ENCODE assay signal across 8 cellular contexts in the genomic region with DNA sequence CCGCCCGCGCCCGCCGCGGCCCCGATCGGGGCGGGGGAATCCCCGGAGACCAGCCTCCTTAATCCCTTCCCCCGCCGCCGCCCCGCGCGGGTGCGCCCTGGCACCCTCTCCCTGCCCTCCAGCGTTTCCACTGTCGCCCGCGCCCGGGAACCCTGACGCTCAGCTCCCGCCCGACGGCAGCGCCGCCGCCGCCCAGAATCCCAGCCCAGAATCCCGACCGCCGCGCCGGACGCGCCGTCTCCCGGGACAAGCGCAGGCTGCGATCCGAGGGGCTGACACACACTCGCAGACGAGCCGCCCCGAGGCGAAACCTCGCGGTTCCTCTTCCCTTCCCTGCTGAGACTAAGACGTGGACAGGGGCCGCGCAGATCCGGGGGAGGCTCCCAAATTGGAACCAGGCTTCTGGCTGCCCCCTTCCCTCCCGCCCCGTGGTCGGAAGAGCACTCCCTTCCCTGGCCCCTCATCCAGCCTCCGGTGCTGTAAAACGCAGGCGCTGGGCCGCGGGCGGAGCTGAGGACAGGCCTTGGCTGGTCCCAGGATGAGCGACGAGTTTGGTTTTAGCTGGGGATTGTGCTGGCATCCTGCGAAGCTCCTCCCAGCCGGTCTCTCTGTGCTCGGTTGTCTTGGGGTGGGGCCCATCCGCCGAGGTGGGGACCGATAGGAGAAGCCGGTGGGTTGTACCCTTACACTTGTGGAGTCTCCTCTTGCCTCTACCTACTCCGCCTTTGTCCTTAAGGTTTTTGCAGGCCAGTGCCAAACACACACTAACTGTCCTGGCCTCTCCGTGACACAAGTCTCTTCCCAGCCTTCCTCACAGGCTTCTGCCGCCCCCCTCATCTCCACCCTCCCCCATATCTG. TPM values are rescaled to one million over a fixed set of nuclear protein-coding genes. Genes with fewer than 3 reads are reported as not detected.
A peak's percentile ranks its signal among the peaks of the same experiment; 100 is the strongest.
DNase-seq lines count a peak whose midpoint lies in the region; ATAC-seq and TF ChIP-seq lines count a peak whose summit lies in the region.

No MANE protein-coding gene starts in this region.

- peaks cover 0 to 20% (median 7%) of the 10 kb centered on the region in 4 donors for H3K4me1 Mint-ChIP-seq in CD4-positive, CD25-positive, alpha-beta regulatory T cell

- no peaks in the 10 kb centered on the region for H3K36me3 Mint-ChIP-seq in CD4-positive, CD25-positive, alpha-beta regulatory T cell

- peaks cover 9% of the 10 kb centered on the region for H3K4me1 ChIP-seq in CD4-positive, CD25-positive, alpha-beta regulatory T cell (ENCODE audit: control insufficient read depth, insufficient read depth, low read length, poor library complexity, severe bottlenecking)
- H3K4me1 ChIP-seq in ectodermal cell (ENCODE audit: control insufficient read depth, insufficient read depth, low read length) (peaks cover 35% of the 10 kb centered on the region), thyroid gland (peaks cover 12 to 53% of the 10 kb centered on the region in 2 donors)

- H3K4me3 Mint-ChIP-seq in CD4-positive, CD25-positive, alpha-beta regulatory T cell = peak overlapping the region; percentile 82 to 98 (median 94)

- intact Hi-C loops in thyroid gland (cut with DNase I) = no loop called here

- DNase-seq in CD4-positive, CD25-positive, alpha-beta regulatory T cell = no peak
- DNase-seq in lung microvascular endothelial cell (ENCODE audit: low read depth in 2 of 2) (peak; percentile 46 to 71), thyroid gland (peak; percentile 34 to 51), NCI-H187 (lab: John Stamatoyannopoulos, UW) (no peak)

- H3K27ac Mint-ChIP-seq in CD4-positive, CD25-positive, alpha-beta regulatory T cell = no peak overlapping the region

- no peak overlapping the region for H3K4me3 ChIP-seq in CD4-positive, CD25-positive, alpha-beta regulatory T cell (ENCODE audit: low read depth, low read length)
- H3K4me3 ChIP-seq in ectodermal cell (ENCODE audit: insufficient read depth, low read depth, low read length) (peak overlapping the region; percentile 62), thyroid gland (replicated peaks in 1 of 3) (peak overlapping the region; percentile 15 to 61 (median 53))

- H3K27me3 Mint-ChIP-seq in CD4-positive, CD25-positive, alpha-beta regulatory T cell = peaks cover 53% of the 10 kb centered on the region

- no peaks in the 10 kb centered on the region for H3K9me3 ChIP-seq in CD4-positive, CD25-positive, alpha-beta regulatory T cell (ENCODE audit: control insufficient read depth in 2 of 2, low read length in 2 of 2)
- H3K9me3 ChIP-seq in ectodermal cell (ENCODE audit: control insufficient read depth, low read length) = no peaks in the 10 kb centered on the region
- no peaks in the 10 kb centered on the region for H3K9me3 ChIP-seq in thyroid gland

- no peak for TF ChIP-seq CTCF in thyroid gland (IDR thresholded peaks at IDR 0.05)

- H3K9me3 Mint-ChIP-seq in CD4-positive, CD25-positive, alpha-beta regulatory T cell = peaks cover 0 to 3% (median 0%) of the 10 kb centered on the region in 7 donors

- WGBS in ectodermal cell, 2 experiments = 1% methylated on average over 74 of the region's 74 CpGs
- WGBS in thyroid gland, 2 donors = 15 to 26% methylated on average over 15 to 27 of the region's 74 CpGs

- TF ChIP-seq POLR2A in thyroid gland (IDR thresholded peaks at IDR 0.05) = no peak

- peak in 1 of 2 donors; percentile 9 for ATAC-seq in CD4-positive, CD25-positive, alpha-beta regulatory T cell (ENCODE audit: low read depth in 2 of 2)
- ATAC-seq in GM19023 (IDR thresholded peaks at IDR 0.05; ENCODE audit: unreplicated experiment) (peak; percentile 24), HG03342 (IDR thresholded peaks at IDR 0.05; ENCODE audit: unreplicated experiment) (peak; percentile 39), SK-N-SH treated with all-trans-retinoic acid at 6 μM for 48 hours (peak; percentile 75)

- peaks cover 8% of the 10 kb centered on the region for H3K27me3 ChIP-seq in CD4-positive, CD25-positive, alpha-beta regulatory T cell (ENCODE audit: control insufficient read depth, insufficient read depth, low read length)
- H3K27me3 ChIP-seq in ectodermal cell (ENCODE audit: control insufficient read depth, insufficient read depth, low read length, poor library complexity, severe bottlenecking) = no peaks in the 10 kb centered on the region
- no peaks in the 10 kb centered on the region for H3K27me3 ChIP-seq in thyroid gland

- no peak overlapping the region for H3K27ac ChIP-seq in CD4-positive, CD25-positive, alpha-beta regulatory T cell (ENCODE audit: insufficient read depth, low read length, poor library complexity, severe bottlenecking)
- H3K27ac ChIP-seq in ectodermal cell (ENCODE audit: insufficient read depth, low read depth, low read length, poor library complexity, severe bottlenecking) (peak overlapping the region; percentile 50), thyroid gland (peak overlapping the region; percentile 71 to 93 (median 82))

- no peaks in the 10 kb centered on the region for H3K36me3 ChIP-seq in CD4-positive, CD25-positive, alpha-beta regulatory T cell (ENCODE audit: control insufficient read depth, insufficient read depth, low read length)
- H3K36me3 ChIP-seq in ectodermal cell (ENCODE audit: control insufficient read depth, insufficient read depth, low read length) (no peaks in the 10 kb centered on the region), thyroid gland (no peaks in the 10 kb centered on the region)

TF ChIP-seq in SK-N-SH treated with all-trans-retinoic acid at 6 μM for 48 hours, 23 proteins besides CTCF, POLR2A, EP300 and RAD21:
- TF ChIP-seq ARNTL (CRISPR knock-in tag; IDR thresholded peaks at IDR 0.05; ENCODE audit: borderline replicate concordance, low read depth) (no peak), RARB (CRISPR knock-in tag; IDR thresholded peaks at IDR 0.05) (no peak), TOX (CRISPR knock-in tag; IDR thresholded peaks at IDR 0.05; ENCODE audit: borderline replicate concordance) (no peak), ZNF8 (CRISPR knock-in tag; IDR thresholded peaks at IDR 0.05) (no peak), OSR1 (CRISPR knock-in tag; IDR thresholded peaks at IDR 0.05) (no peak), CSRNP3 (CRISPR knock-in tag; IDR thresholded peaks at IDR 0.05) (no peak), ZFP30 (CRISPR knock-in tag; IDR thresholded peaks at IDR 0.05) (no peak), GLIS3 (CRISPR knock-in tag; IDR thresholded peaks at IDR 0.05) (no peak)

RNA-seq across cellular contexts. Expression of gene MARVELD1, which starts 1.1 kb away (rescaled TPM):
- 0.62 TPM for total RNA-seq in CD4-positive, CD25-positive, alpha-beta regulatory T cell
- not detected for polyA plus RNA-seq in CD4-positive, CD25-positive, alpha-beta regulatory T cell
- polyA plus RNA-seq in ectodermal cell (2013, experiment 1 of 4) = 43.3 TPM
- 37.6 TPM for polyA plus RNA-seq in ectodermal cell (2013, experiment 2 of 4)
- 30.8 TPM for polyA plus RNA-seq in ectodermal cell (2013, experiment 3 of 4)
- 37.9 TPM for polyA plus RNA-seq in ectodermal cell (2013, experiment 4 of 4)
- total RNA-seq in lung microvascular endothelial cell (10.7 and 11.5 TPM in 2 replicates), thyroid gland (10 to 100 TPM in 2 of 4 donors, 1 to 10 TPM in 2; 6.0 to 46.6 (median 10.5) TPM)

RNA-seq across cellular contexts. Expression of gene ZFYVE27, which starts 22.3 kb away (rescaled TPM):
- total RNA-seq in CD4-positive, CD25-positive, alpha-beta regulatory T cell = 86.9 TPM
- polyA plus RNA-seq in CD4-positive, CD25-positive, alpha-beta regulatory T cell = 10 to 100 TPM; 22.4 to 46.4 (median 42.6) TPM
- 24.1 TPM for polyA plus RNA-seq in ectodermal cell (2013, experiment 1 of 4)
- 22.7 TPM for polyA plus RNA-seq in ectodermal cell (2013, experiment 2 of 4)
- polyA plus RNA-seq in ectodermal cell (2013, experiment 3 of 4) = 18.8 TPM
- polyA plus RNA-seq in ectodermal cell (2013, experiment 4 of 4) = 21.3 TPM
- total RNA-seq in lung microvascular endothelial cell = 11.3 and 18.8 TPM in 2 replicates
- 10 to 100 TPM; 18.4 to 43.5 (median 24.8) TPM for total RNA-seq in thyroid gland

RNA-seq across cellular contexts. Expression of gene AVPI1, which starts 27.6 kb away (rescaled TPM):
- 11.1 TPM for total RNA-seq in CD4-positive, CD25-positive, alpha-beta regulatory T cell
- polyA plus RNA-seq in CD4-positive, CD25-positive, alpha-beta regulatory T cell = 1 to 10 TPM; 1.9 to 3.2 (median 2.9) TPM
- 4.5 TPM for polyA plus RNA-seq in ectodermal cell (2013, experiment 1 of 4)
- 3.6 TPM for polyA plus RNA-seq in ectodermal cell (2013, experiment 2 of 4)
- 2.6 TPM for polyA plus RNA-seq in ectodermal cell (2013, experiment 3 of 4)
- 4.4 TPM for polyA plus RNA-seq in ectodermal cell (2013, experiment 4 of 4)
- 3.7 and 5.0 TPM in 2 replicates for total RNA-seq in lung microvascular endothelial cell
- total RNA-seq in thyroid gland = 10 to 100 TPM in 2 of 4 donors, 1 to 10 TPM in 2; 6.7 to 17.8 (median 11.2) TPM

RNA-seq across cellular contexts. Expression of gene SFRP5, which starts 57.2 kb away (rescaled TPM):
- total RNA-seq in CD4-positive, CD25-positive, alpha-beta regulatory T cell = not detected
- polyA plus RNA-seq in CD4-positive, CD25-positive, alpha-beta regulatory T cell = under 1 TPM in 3 of 4 donors, not detected in 1; 0.34 to 0.93 (median 0.43) TPM
- polyA plus RNA-seq in ectodermal cell (2013, experiment 1 of 4) = not detected
- 0.16 TPM for polyA plus RNA-seq in ectodermal cell (2013, experiment 2 of 4)
- 0.37 TPM for polyA plus RNA-seq in ectodermal cell (2013, experiment 3 of 4)
- 0.49 TPM for polyA plus RNA-seq in ectodermal cell (2013, experiment 4 of 4)
- total RNA-seq in lung microvascular endothelial cell (not detected in 2 replicates), thyroid gland (under 1 TPM in 2 of 4 donors, not detected in 2; 0.22 to 0.40 TPM)

Comparison
In these comparisons a context has a peak if more than half of its experiments do, and no peak if none do; other contexts are left out.
1. DNase-seq: peak in lung microvascular endothelial cell (2 of 2) and thyroid gland (2 of 2); none in CD4-positive, CD25-positive, alpha-beta regulatory T cell (0 of 3) and NCI-H187 (0 of 2).